ENCODE assay signal across 34 cellular contexts in the genomic region with DNA sequence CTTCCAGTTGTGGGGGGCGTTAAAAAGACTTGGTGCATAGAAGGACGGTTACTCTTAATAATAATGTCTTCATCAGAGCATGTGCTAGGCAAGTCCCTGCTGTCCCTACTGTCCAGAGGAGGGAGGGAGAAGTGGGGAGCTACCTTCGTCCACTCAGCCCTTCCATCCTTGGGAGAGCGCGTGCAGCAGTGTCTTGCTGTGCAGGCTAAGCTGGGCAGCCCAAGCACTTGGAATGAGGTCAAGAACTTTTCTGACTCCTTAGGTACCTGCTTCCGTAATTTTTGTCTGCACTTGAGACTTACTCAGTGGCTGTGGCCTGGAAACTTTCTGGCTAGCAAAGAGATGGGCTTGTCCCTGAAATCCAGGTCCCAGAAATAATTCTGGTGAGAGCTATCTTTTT.
"Had no signal": no experiment of that assay in that cellular context is flagged by ENCODE, and none has a peak within 500 bp of the region (broad histone marks: within the 10 kb centered on the region; RNA-seq: fewer than 3 reads in every experiment).

No MANE protein-coding gene starts in this region.

- H3K27ac Mint-ChIP-seq: activated B cell treated with CpG ODN at 0.5 μM for 24 hours; activated CD4-positive, alpha-beta memory T cell treated with anti-CD3 and anti-CD28 coated beads for 36 hours; activated CD4-positive, alpha-beta T cell treated with anti-CD3 and anti-CD28 coated beads, Interleukin-2, amount 10 ng/mL, durations not matched to agents 24 days and 14 days; activated CD8-positive, alpha-beta T cell treated with anti-CD3 and anti-CD28 coated beads for 36 hours; activated naive CD4-positive, alpha-beta T cell treated with anti-CD3 and anti-CD28 coated beads for 36 hours; activated naive CD4-positive, alpha-beta T cell treated with anti-CD3 and anti-CD28 coated beads, Interleukin-2, amount 50 U/mL, for 72 hours; activated naive CD8-positive, alpha-beta T cell treated with anti-CD3 and anti-CD28 coated beads for 36 hours; activated T-cell treated with anti-CD3 and anti-CD28 coated beads, Interleukin-2, amount 50 U/mL, for 72 hours; activated T-helper 1 cell treated with anti-CD3 and anti-CD28 coated beads, Interleukin-12 subunit alpha, Interleukin-12 subunit beta, Interleukin-2, Interleukin-4 antibody, amounts not matched to agents 30 ng/mL and 10 ng/mL and 1 ng/mL, durations not matched to agents 14 hours and 24 hours and 36 hours; activated T-helper 17 cell treated with anti-CD3 and anti-CD28 coated beads, Interleukin-2, amount 50 U/mL, for 72 hours; T-helper 1 cell treated with Interleukin-12 subunit alpha and Interleukin-12 subunit beta and Interleukin-4 antibody, amounts not matched to agents 30 μg/mL and 1 μg/mL, for 36 hours; T-helper 2 cell treated with Interferon-gamma antibody and Interleukin-4, amounts not matched to agents 5 μg/mL and 100 μg/mL, for 36 hours had no signal

- H3K4me1 Mint-ChIP-seq: activated CD4-positive, alpha-beta T cell treated with anti-CD3 and anti-CD28 coated beads, Interleukin-2, amount 10 ng/mL, durations not matched to agents 24 days and 14 days; activated naive CD8-positive, alpha-beta T cell treated with anti-CD3 and anti-CD28 coated beads for 36 hours; activated T-helper 17 cell treated with anti-CD3 and anti-CD28 coated beads, Interleukin-2, amount 50 U/mL, for 72 hours had no signal

- H3K36me3 ChIP-seq: adrenal gland, brain microvascular endothelial cell, breast epithelium had no signal

- H3K4me3 Mint-ChIP-seq: activated B cell treated with CpG ODN at 0.5 μM for 24 hours; activated CD4-positive, alpha-beta memory T cell treated with anti-CD3 and anti-CD28 coated beads for 36 hours; activated CD4-positive, alpha-beta T cell treated with anti-CD3 and anti-CD28 coated beads, Interleukin-2, amount 10 ng/mL, durations not matched to agents 24 days and 14 days; activated CD8-positive, alpha-beta T cell treated with anti-CD3 and anti-CD28 coated beads for 36 hours; activated naive CD4-positive, alpha-beta T cell treated with anti-CD3 and anti-CD28 coated beads for 36 hours; activated naive CD8-positive, alpha-beta T cell treated with anti-CD3 and anti-CD28 coated beads for 36 hours; activated T-cell treated with anti-CD3 and anti-CD28 coated beads, Interleukin-2, amount 50 U/mL, for 4 hours; activated T-cell treated with anti-CD3 and anti-CD28 coated beads, Interleukin-2, amount 50 U/mL, for 72 hours; activated T-helper 1 cell treated with anti-CD3 and anti-CD28 coated beads, Interleukin-12 subunit alpha, Interleukin-12 subunit beta, Interleukin-2, Interleukin-4 antibody, amounts not matched to agents 30 ng/mL and 10 ng/mL and 1 ng/mL, durations not matched to agents 14 hours and 24 hours and 36 hours; activated T-helper 17 cell treated with anti-CD3 and anti-CD28 coated beads, Interleukin-2, amount 50 U/mL, for 72 hours; T-helper 1 cell treated with Interleukin-12 subunit alpha and Interleukin-12 subunit beta and Interleukin-4 antibody, amounts not matched to agents 30 μg/mL and 1 μg/mL, for 36 hours; T-helper 2 cell treated with Interferon-gamma antibody and Interleukin-4, amounts not matched to agents 5 μg/mL and 100 μg/mL, for 36 hours had no signal

- H3K36me3 Mint-ChIP-seq: activated CD4-positive, alpha-beta memory T cell treated with anti-CD3 and anti-CD28 coated beads for 36 hours; activated naive CD4-positive, alpha-beta T cell treated with anti-CD3 and anti-CD28 coated beads, Interleukin-2, amount 50 U/mL, for 72 hours; activated naive CD8-positive, alpha-beta T cell treated with anti-CD3 and anti-CD28 coated beads for 36 hours had no signal

- H3K9me3 ChIP-seq: adrenal gland, body of pancreas, breast epithelium had no signal

- H3K4me3 ChIP-seq: adrenal gland, body of pancreas, breast epithelium had no signal

- DNase-seq: activated B cell treated with CpG ODN at 0.5 μM for 24 hours; activated CD4-positive, alpha-beta memory T cell treated with anti-CD3 and anti-CD28 coated beads for 36 hours; activated CD4-positive, alpha-beta T cell treated with anti-CD3 and anti-CD28 coated beads for 4 hours; activated CD4-positive, alpha-beta T cell treated with anti-CD3 and anti-CD28 coated beads, Interleukin-2, amount 10 ng/mL, durations not matched to agents 24 days and 14 days; activated CD4-positive, alpha-beta T cell treated with anti-CD3 and anti-CD28 coated beads, Interleukin-2, amount 50 U/mL, for 1 hour; activated CD4-positive, alpha-beta T cell treated with anti-CD3 and anti-CD28 coated beads, Interleukin-2, amount 50 U/mL, for 4 hours; activated CD4-positive, CD25-positive, alpha-beta regulatory T cell treated with anti-CD3 and anti-CD28 coated beads, Interleukin-2, amount 50 U/mL, for 72 hours; activated CD8-positive, alpha-beta memory T cell treated with anti-CD3 and anti-CD28 coated beads, Interleukin-2, amount 50 U/mL, for 4 hours; activated CD8-positive, alpha-beta T cell treated with anti-CD3 and anti-CD28 coated beads for 36 hours; activated effector memory CD4-positive, alpha-beta T cell treated with anti-CD3 and anti-CD28 coated beads, Interleukin-2, amount 50 U/mL, for 16 hours; activated gamma-delta T cell treated with Interleukin-2 at 50 U/mL for 16 hours; activated naive CD4-positive, alpha-beta T cell; activated naive CD4-positive, alpha-beta T cell treated with anti-CD3 and anti-CD28 coated beads for 36 hours; activated naive CD4-positive, alpha-beta T cell treated with anti-CD3 and anti-CD28 coated beads, Interleukin-2, amount 50 U/mL, for 16 hours; activated naive CD8-positive, alpha-beta T cell treated with anti-CD3 and anti-CD28 coated beads for 36 hours; activated T-cell treated with anti-CD3 and anti-CD28 coated beads for 4 hours; activated T-cell treated with anti-CD3 and anti-CD28 coated beads, Interleukin-2, amount 50 U/mL, for 1 hour; activated T-cell treated with anti-CD3 and anti-CD28 coated beads, Interleukin-2, amount 50 U/mL, for 4 hours; activated T-cell treated with anti-CD3 and anti-CD28 coated beads, Interleukin-2, amount 50 U/mL, for 72 hours; adrenal gland; amniotic stem cell; aorta; body of pancreas; brain microvascular endothelial cell; central memory CD4-positive, alpha-beta T cell; T-helper 2 cell; T-helper 9 cell had no signal

- H3K27ac ChIP-seq: adrenal gland, body of pancreas, brain microvascular endothelial cell, breast epithelium, VCaP had no signal

- H3K27me3 ChIP-seq: adrenal gland, body of pancreas, brain microvascular endothelial cell, breast epithelium had no signal

- H3K27me3 Mint-ChIP-seq: activated B cell treated with CpG ODN at 0.5 μM for 24 hours; activated CD4-positive, alpha-beta memory T cell treated with anti-CD3 and anti-CD28 coated beads for 36 hours; activated CD4-positive, alpha-beta T cell treated with anti-CD3 and anti-CD28 coated beads, Interleukin-2, amount 10 ng/mL, durations not matched to agents 24 days and 14 days; activated CD8-positive, alpha-beta T cell treated with anti-CD3 and anti-CD28 coated beads for 36 hours; activated naive CD8-positive, alpha-beta T cell treated with anti-CD3 and anti-CD28 coated beads for 36 hours; activated T-helper 17 cell treated with anti-CD3 and anti-CD28 coated beads, Interleukin-2, amount 50 U/mL, for 72 hours had no signal

- H3K9me3 Mint-ChIP-seq: activated B cell treated with CpG ODN at 0.5 μM for 24 hours had no signal

- H3K4me1 ChIP-seq: adrenal gland, body of pancreas, breast epithelium had no signal
